Comparison of ENCODE assay signal across 33 cellular contexts in the genomic region with DNA sequence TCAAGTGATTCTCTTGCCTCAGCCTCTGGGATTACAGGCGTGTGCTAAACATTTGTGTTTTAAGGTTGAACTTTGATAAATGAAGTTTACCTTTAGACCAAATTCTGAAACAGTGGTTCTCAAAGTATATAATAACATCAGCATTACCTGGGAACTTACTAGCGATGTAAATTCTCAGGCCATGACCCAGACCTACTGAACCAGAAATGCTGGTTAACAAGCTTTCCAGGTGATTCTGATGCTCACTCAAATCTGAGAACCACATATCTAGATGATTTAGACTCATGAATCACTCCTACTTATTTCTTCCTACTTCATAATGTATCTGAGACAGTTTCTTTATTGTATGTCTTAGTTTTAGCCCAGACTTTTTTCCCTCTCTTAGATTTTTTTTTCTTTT. TPM values are rescaled to one million over a fixed set of nuclear protein-coding genes. Genes with fewer than 3 reads are reported as not detected.
"Had no signal": no experiment of that assay in that cellular context is flagged by ENCODE, and none has a peak within 500 bp of the region (broad histone marks: within the 10 kb centered on the region; RNA-seq: fewer than 3 reads in every experiment).

No MANE protein-coding gene starts in this region.

- H3K4me3 ChIP-seq: ascending aorta, body of pancreas, cardiac muscle cell, MG63, SK-N-MC had no signal

- H3K36me3 ChIP-seq: ascending aorta, cardiac muscle cell, MG63 had no signal

- DNase-seq: activated B cell treated with CpG ODN at 0.5 μM for 24 hours; activated CD4-positive, alpha-beta memory T cell treated with anti-CD3 and anti-CD28 coated beads for 36 hours; activated CD4-positive, alpha-beta T cell treated with anti-CD3 and anti-CD28 coated beads for 1 hour; activated CD4-positive, alpha-beta T cell treated with anti-CD3 and anti-CD28 coated beads, Interleukin-2, amount 10 ng/mL, durations not matched to agents 24 days and 14 days; activated CD8-positive, alpha-beta memory T cell treated with anti-CD3 and anti-CD28 coated beads for 24 hours; activated gamma-delta T cell; activated naive CD8-positive, alpha-beta T cell treated with anti-CD3 and anti-CD28 coated beads, Interleukin-2, amount 50 U/mL, for 24 hours; activated T-cell treated with anti-CD3 and anti-CD28 coated beads, Interleukin-2, amount 50 U/mL, for 48 hours; amniotic stem cell; body of pancreas; MG63; MV-4-11; NCI-H1092 treated with DMSO at 0.1 percent for 48 hours; NCI-H1417 treated with DMSO at 0.1 percent for 48 hours; NCI-H1694; NCI-H2029; NCI-H2107; NCI-H2171 treated with DMSO at 0.1 percent for 48 hours; NCI-H345; NCI-H510A; NCI-H526 treated with DMSO at 0.1 percent for 48 hours; NCI-H82; OCI-M1; SHP77 treated with DMSO at 0.1 percent for 48 hours; T-cell; T-helper 2 cell; T1000 had no signal

- FAIRE-seq: RCC 7860 had no signal

- H3K27ac ChIP-seq: ascending aorta, body of pancreas, cardiac muscle cell, SK-N-MC had no signal

- H3K27me3 ChIP-seq: ascending aorta, body of pancreas, cardiac muscle cell, MG63 had no signal

- H3K4me1 ChIP-seq: ascending aorta, body of pancreas had no signal

- H3K9me3 ChIP-seq: ascending aorta, body of pancreas, MG63 had no signal

- ATAC-seq: activated naive CD4-positive, alpha-beta T cell treated with anti-CD3 and anti-CD28 coated beads, Interleukin-2, amount 50 U/mL, for 72 hours; activated naive CD8-positive, alpha-beta T cell treated with anti-CD3 and anti-CD28 coated beads, Interleukin-2, amount 50 U/mL, for 24 hours; activated T-helper 17 cell treated with anti-CD3 and anti-CD28 coated beads, Interleukin-2, amount 50 U/mL, for 72 hours; body of pancreas; T-cell had no signal

RNA-seq across cellular contexts. Expression of gene RAD51B, which starts 43.6 kb away (rescaled TPM):
- total RNA-seq: ascending aorta had no signal
